Comparison of ENCODE assay signal across 11 cellular contexts in the genomic region with DNA sequence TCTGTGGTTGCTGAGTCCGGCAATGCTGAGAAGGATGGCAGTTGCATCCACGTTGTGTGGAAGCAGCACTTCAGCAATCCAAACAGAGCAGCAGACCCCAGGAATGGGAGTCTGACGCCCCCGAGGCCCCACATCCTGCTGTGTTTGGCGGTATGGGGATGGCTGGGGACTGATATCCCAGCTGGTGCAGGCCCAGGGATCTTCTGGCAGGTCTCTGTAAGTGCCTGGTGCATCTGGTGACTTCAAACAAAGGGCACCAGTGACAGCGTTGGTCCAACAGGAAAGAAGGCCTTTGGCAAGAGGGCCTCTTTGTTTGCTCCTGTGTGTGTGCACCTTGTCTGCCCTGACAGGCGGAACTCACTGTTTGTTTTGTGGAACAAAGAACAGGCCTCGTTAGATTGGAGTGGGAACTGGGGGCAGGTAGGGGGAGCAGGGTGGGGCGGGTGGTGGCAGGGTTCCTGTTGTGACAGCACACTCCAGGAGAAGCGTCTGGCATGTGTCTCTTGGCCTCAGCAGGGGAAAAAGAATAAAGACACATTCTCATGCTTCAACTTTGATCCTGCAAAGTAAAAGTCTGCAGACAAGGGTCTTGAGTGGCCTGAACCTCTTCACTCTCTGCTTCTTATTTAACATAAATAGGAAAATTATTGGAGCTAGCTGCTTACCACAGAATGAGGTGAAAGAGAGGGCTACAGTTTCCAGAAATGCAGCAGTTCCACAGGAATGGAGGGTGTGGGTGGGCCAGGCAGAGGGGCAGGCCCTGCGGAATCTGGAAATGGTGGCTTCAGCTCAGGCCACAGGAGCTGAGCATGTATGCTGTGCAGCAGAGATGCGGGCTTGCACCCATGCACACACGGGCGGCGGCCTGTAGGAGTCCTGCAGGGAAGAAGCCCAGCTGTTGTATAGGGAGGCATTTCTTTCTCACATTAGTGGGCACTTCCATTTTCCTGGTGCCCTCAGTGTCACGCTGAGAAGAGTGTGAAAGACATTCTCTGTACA.
A peak's percentile ranks its signal among the peaks of the same experiment; 100 is the strongest.
DNase-seq lines count a peak whose midpoint lies in the region; TF ChIP-seq lines count a peak whose summit lies in the region.
"Had no signal": no experiment of that assay in that cellular context is flagged by ENCODE, and none has a peak within 500 bp of the region (broad histone marks: within the 10 kb centered on the region; RNA-seq: fewer than 3 reads in every experiment).

No MANE protein-coding gene starts in this region.

- WGBS in hepatocyte (ENCODE audit: low lambda C conversion rate, missing lambda C conversion rate), result 49% methylated on average over 16 of the region's 16 CpGs
- WGBS in ovary, 3 donors, result 85 to 90% (median 85%) methylated on average over 16 of the region's 16 CpGs

- H3K27me3 ChIP-seq in hepatocyte (no peaks in the 10 kb centered on the region), stomach smooth muscle (ENCODE audit: control insufficient read depth in 1 of 2, insufficient read depth in 2 of 2, low read length in 2 of 2) (no peaks in the 10 kb centered on the region), ovary (no peaks in the 10 kb centered on the region)

- H3K4me1 ChIP-seq in hepatocyte (ENCODE audit: insufficient read depth) (peaks cover 35% of the 10 kb centered on the region), stomach smooth muscle (ENCODE audit: control insufficient read depth, insufficient read depth, low read length) (peaks cover 20% of the 10 kb centered on the region), ovary (ENCODE audit: insufficient read depth) (peaks cover 6% of the 10 kb centered on the region)

- H3K4me2 ChIP-seq in hepatocyte, result no peak overlapping the region

- no peaks in the 10 kb centered on the region for H3K9me2 ChIP-seq in hepatocyte (replicated peaks; ENCODE audit: insufficient read depth)

- no peak for TF ChIP-seq POLR2A in ovary (IDR thresholded peaks at IDR 0.05)

- H3K36me3 ChIP-seq in hepatocyte (replicated peaks; ENCODE audit: insufficient read depth, low read depth), result no peaks in the 10 kb centered on the region
- H3K36me3 ChIP-seq in stomach smooth muscle (ENCODE audit: control insufficient read depth in 2 of 2, insufficient read depth in 2 of 2, low read length in 2 of 2), result no peaks in the 10 kb centered on the region
- H3K36me3 ChIP-seq in ovary, result no peaks in the 10 kb centered on the region

- no peak overlapping the region for H3K9ac ChIP-seq in stomach smooth muscle (ENCODE audit: low read length in 2 of 2)

- TF ChIP-seq CTCF in hepatocyte (IDR thresholded peaks at IDR 0.05; ENCODE audit: poor library complexity) (no peak), ovary (IDR thresholded peaks at IDR 0.05) (no peak)

- DNase-seq in NCI-H1092 treated with DMSO at 0.1 percent for 48 hours (lab: John Stamatoyannopoulos, UW) (peak; percentile 85), NCI-H748 (lab: John Stamatoyannopoulos, UW; ENCODE audit: unreplicated experiment) (peak; percentile 97), hepatocyte (ENCODE audit: low spot score) (peak; percentile 68), ovary (no peak), NOMO-1 treated with dmso at 0.1 percent for 144 hours (lab: John Stamatoyannopoulos, UW; ENCODE audit: unreplicated experiment) (no peak)
- DNase-seq in activated naive CD4-positive, alpha-beta T cell (lab: John Stamatoyannopoulos, UW), result no peak
- DNase-seq: cortex of kidney, DND-41, NCI-H82, SW 1271 had no signal

- H3K4me3 ChIP-seq in hepatocyte (no peak overlapping the region), stomach smooth muscle (ENCODE audit: low read length in 2 of 2) (peak overlapping the region in 1 of 2 donors; percentile 3), ovary (no peak overlapping the region)

- H3K9me3 ChIP-seq in hepatocyte (ENCODE audit: low read depth) (no peaks in the 10 kb centered on the region), stomach smooth muscle (ENCODE audit: control insufficient read depth in 2 of 2, low read length in 2 of 2) (no peaks in the 10 kb centered on the region), ovary (no peaks in the 10 kb centered on the region)

- H3K27ac ChIP-seq in hepatocyte, result peak overlapping the region; percentile 79
- H3K27ac ChIP-seq in stomach smooth muscle (ENCODE audit: low read length), result peak overlapping the region; percentile 55
- no peak overlapping the region for H3K27ac ChIP-seq in ovary

- intact Hi-C loops in ovary (cut with DNase I), result no loop called here

- no peaks in the 10 kb centered on the region for H4K20me1 ChIP-seq in hepatocyte (ENCODE audit: insufficient read depth, poor library complexity, severe bottlenecking)

- H3K79me2 ChIP-seq in hepatocyte, result no peaks in the 10 kb centered on the region

- H2AFZ ChIP-seq in hepatocyte, result no peak overlapping the region

- no peak for TF ChIP-seq EP300 in ovary (IDR thresholded peaks at IDR 0.05)

Comparison
In these comparisons a context has a peak if more than half of its experiments do, and no peak if none do; other contexts are left out.
1. DNase-seq: peak in NCI-H1092 treated with DMSO at 0.1 percent for 48 hours (single experiment), NCI-H748 (single experiment) and hepatocyte (single experiment); none in activated naive CD4-positive, alpha-beta T cell (0 of 4), ovary (0 of 5) and NOMO-1 treated with dmso at 0.1 percent for 144 hours (single experiment).
2. H3K27ac ChIP-seq: peak in hepatocyte (single experiment) and stomach smooth muscle (single experiment); none in ovary (0 of 2).